In the genomic region with DNA sequence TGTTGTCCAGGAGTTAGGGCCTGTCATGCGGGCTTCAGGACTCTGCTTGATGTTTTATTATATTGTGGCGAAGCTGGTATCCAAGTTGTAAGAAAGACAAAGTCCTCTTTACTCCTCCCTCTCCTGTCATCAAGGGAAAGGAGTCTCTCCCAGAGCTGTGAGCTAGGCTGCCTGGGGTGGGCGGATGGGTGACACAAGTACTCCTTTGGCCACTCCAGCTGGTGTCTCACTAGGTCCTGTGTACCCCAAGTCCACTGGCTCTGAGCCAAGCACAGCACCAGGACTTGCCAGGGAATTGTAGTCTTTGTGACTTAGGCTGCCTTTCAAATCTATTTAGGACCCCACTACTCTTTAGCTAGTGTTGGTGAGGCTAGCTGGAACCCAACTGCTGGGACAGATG, we compare ENCODE assay signal across 9 cellular contexts. TPM values are rescaled to one million over a fixed set of nuclear protein-coding genes. Genes with fewer than 3 reads are reported as not detected.
"Had no signal": no experiment of that assay in that cellular context is flagged by ENCODE, and none has a peak within 500 bp of the region (broad histone marks: within the 10 kb centered on the region; RNA-seq: fewer than 3 reads in every experiment).

No MANE protein-coding gene starts in this region.

- H3K27ac ChIP-seq: HL-60 had no signal

- ATAC-seq: GM23338, K562 had no signal

- H2AFZ ChIP-seq: GM23338 had no signal

- DNase-seq: H9, HCEC 1CT, IMR-90 had no signal

- FAIRE-seq: H1, H54, K562 had no signal

- H3K4me3 ChIP-seq: GM23338, K562 had no signal

- H3K4me2 ChIP-seq: GM23338 had no signal

RNA-seq across cellular contexts. Expression of a gene that starts 36.7 kb away (rescaled TPM):
- total RNA-seq: HT1080 had no signal
- polyA plus RNA-seq: K562 had no signal
